Comparison of ENCODE assay signal across 9 cellular contexts in the genomic region with DNA sequence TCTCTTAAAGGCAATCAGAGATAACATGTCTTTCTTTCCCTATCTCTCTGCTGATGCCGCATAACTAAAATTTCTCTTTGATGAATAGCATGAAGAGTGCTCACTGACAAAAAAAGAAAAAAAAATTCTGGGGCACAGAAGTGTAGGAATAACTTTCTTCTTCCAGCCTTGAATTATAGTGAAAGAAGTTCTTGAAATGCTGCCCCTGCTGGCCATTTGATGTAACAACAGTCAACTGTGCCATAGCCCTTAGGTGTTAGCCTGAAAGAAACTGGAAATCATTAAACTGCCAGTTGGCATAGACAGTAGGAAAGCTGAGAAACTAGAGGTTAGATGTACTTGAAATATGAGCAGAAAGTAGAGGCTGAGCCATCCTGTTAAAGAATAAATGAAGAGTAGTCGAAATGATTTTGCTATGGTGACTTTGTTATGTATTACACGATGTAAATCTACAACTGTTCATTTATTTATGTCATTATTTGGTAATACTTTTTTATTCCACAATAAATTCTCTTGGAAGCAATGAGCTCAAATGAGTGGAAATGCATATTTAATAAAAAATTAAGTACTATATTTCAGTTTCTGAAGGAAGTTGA. TPM values are rescaled to one million over a fixed set of nuclear protein-coding genes. Genes with fewer than 3 reads are reported as not detected.
A peak's percentile ranks its signal among the peaks of the same experiment; 100 is the strongest.
DNase-seq lines count a peak whose midpoint lies in the region; ATAC-seq and TF ChIP-seq lines count a peak whose summit lies in the region.
"Had no signal": no experiment of that assay in that cellular context is flagged by ENCODE, and none has a peak within 500 bp of the region (broad histone marks: within the 10 kb centered on the region; RNA-seq: fewer than 3 reads in every experiment).

No MANE protein-coding gene starts in this region.

- 16 to 51% (median 28%) methylated on average over 3 of the region's 3 CpGs for WGBS in heart left ventricle, 4 donors
- 42% methylated on average over 3 of the region's 3 CpGs for WGBS in prostate gland

- no peak for DNase-seq in heart left ventricle
- DNase-seq in cardiac septum (ENCODE audit: low spot score), result no peak
- peak; percentile 44 for DNase-seq in activated CD4-positive, alpha-beta T cell treated with anti-CD3 and anti-CD28 coated beads for 48 hours
- peak; percentile 44 for DNase-seq in fibroblast of villous mesenchyme (ENCODE audit: low read depth)
- DNase-seq in prostate gland (ENCODE audit: low spot score), result no peak
- no peak for DNase-seq in HuH-7 (ENCODE audit: low spot score)
- DNase-seq: stimulated activated naive B cell treated with anti-CD40 and anti-IgM and Interleukin-4, amounts not matched to agents 10 μg/mL and 1 μg/mL and 100 μg/mL, for 72 hours had no signal

- no peaks in the 10 kb centered on the region for H4K20me1 ChIP-seq in KMS-11 (ENCODE audit: insufficient read depth)

- no peaks in the 10 kb centered on the region for H3K36me3 ChIP-seq in heart left ventricle
- no peaks in the 10 kb centered on the region for H3K36me3 ChIP-seq in KMS-11 (ENCODE audit: insufficient read depth)
- no peaks in the 10 kb centered on the region for H3K36me3 ChIP-seq in prostate gland

- H2AFZ ChIP-seq in KMS-11 (ENCODE audit: low read depth), result no peak overlapping the region

- intact Hi-C loops in heart left ventricle (cut with DNase I) (loop anchor here in 1 of 10 donors (5.0 kb wide), 1 partner anchor 207 kb away; no protein-coding TSS in a partner anchor), cardiac septum (cut with DNase I) (no loop called here), prostate gland (cut with DNase I) (no loop called here)

- no peaks in the 10 kb centered on the region for H3K79me2 ChIP-seq in KMS-11 (ENCODE audit: insufficient read depth, low read depth)

- TF ChIP-seq POLR2A in heart left ventricle (IDR thresholded peaks at IDR 0.05) (no peak), prostate gland (IDR thresholded peaks at IDR 0.05) (no peak)

- peak; percentile 74 to 96 (median 86) for TF ChIP-seq CTCF in heart left ventricle (IDR thresholded peaks at IDR 0.05)
- TF ChIP-seq CTCF in KMS-11 (conservative IDR thresholded peaks at IDR 0.05; ENCODE audit: low read depth, low read length), result peak; percentile 97
- peak; percentile 87 for TF ChIP-seq CTCF in fibroblast of villous mesenchyme (IDR thresholded peaks at IDR 0.05; ENCODE audit: insufficient read depth, low read depth, low read length)
- peak in 3 of 4 experiments; percentile 39 to 82 (median 54) for TF ChIP-seq CTCF in prostate gland (IDR thresholded peaks at IDR 0.05)

- H3K4me2 ChIP-seq in KMS-11, result no peak overlapping the region

- H3K27me3 ChIP-seq in heart left ventricle (no peaks in the 10 kb centered on the region), KMS-11 (ENCODE audit: insufficient read depth, low read depth) (no peaks in the 10 kb centered on the region), prostate gland (replicated peaks; ENCODE audit: insufficient read depth) (no peaks in the 10 kb centered on the region)

- H3K4me1 ChIP-seq in heart left ventricle (no peaks in the 10 kb centered on the region), KMS-11 (ENCODE audit: low read depth, poor library complexity, severe bottlenecking) (no peaks in the 10 kb centered on the region), prostate gland (replicated peaks) (no peaks in the 10 kb centered on the region)

- peaks cover 0 to 15% (median 0%) of the 10 kb centered on the region in 12 donors for H3K9me3 ChIP-seq in heart left ventricle
- no peaks in the 10 kb centered on the region for H3K9me3 ChIP-seq in prostate gland

- H3K9ac ChIP-seq in KMS-11, result no peak overlapping the region

- no peak overlapping the region for H3K27ac ChIP-seq in heart left ventricle
- H3K27ac ChIP-seq in KMS-11, result no peak overlapping the region
- no peak overlapping the region for H3K27ac ChIP-seq in prostate gland

- no peak overlapping the region for H3K4me3 ChIP-seq in heart left ventricle
- no peak overlapping the region for H3K4me3 ChIP-seq in KMS-11 (IDR thresholded peaks at IDR 0.05; ENCODE audit: insufficient read depth, low read depth, low read length)
- H3K4me3 ChIP-seq in fibroblast of villous mesenchyme (ENCODE audit: low read depth, low read length), result no peak overlapping the region
- H3K4me3 ChIP-seq in prostate gland, result no peak overlapping the region

- peak in 1 of 4 donors; percentile 41 for ATAC-seq in heart left ventricle
- ATAC-seq in GM18517 (IDR thresholded peaks at IDR 0.05; ENCODE audit: unreplicated experiment), result no peak

RNA-seq across cellular contexts. Expression of a gene that starts 48.3 kb away (rescaled TPM):
- 10 to 100 TPM in 4 of 9 donors, 1 to 10 TPM in 5; 6.7 to 18.0 (median 9.9) TPM for total RNA-seq in heart left ventricle
- polyA plus RNA-seq in heart left ventricle, result 1 to 10 TPM; 4.1 to 9.8 TPM
- 8.3 TPM for total RNA-seq in cardiac septum
- total RNA-seq in fibroblast of villous mesenchyme, result 16.8 TPM in 2 replicates
- 10 to 100 TPM; 16.3 to 24.2 TPM for total RNA-seq in prostate gland

Comparison
In these comparisons a context has a peak if more than half of its experiments do, and no peak if none do; other contexts are left out.
1. DNase-seq: peak in activated CD4-positive, alpha-beta T cell treated with anti-CD3 and anti-CD28 coated beads for 48 hours (single experiment) and fibroblast of villous mesenchyme (single experiment); none in heart left ventricle (0 of 5), cardiac septum (single experiment), prostate gland (single experiment) and HuH-7 (single experiment).
2. Peak in every context shown above with its lines, with median percentiles within 50 percentile points of each other: CTCF ChIP-seq.